ENCODE assay signal across 21 cellular contexts in the genomic region with DNA sequence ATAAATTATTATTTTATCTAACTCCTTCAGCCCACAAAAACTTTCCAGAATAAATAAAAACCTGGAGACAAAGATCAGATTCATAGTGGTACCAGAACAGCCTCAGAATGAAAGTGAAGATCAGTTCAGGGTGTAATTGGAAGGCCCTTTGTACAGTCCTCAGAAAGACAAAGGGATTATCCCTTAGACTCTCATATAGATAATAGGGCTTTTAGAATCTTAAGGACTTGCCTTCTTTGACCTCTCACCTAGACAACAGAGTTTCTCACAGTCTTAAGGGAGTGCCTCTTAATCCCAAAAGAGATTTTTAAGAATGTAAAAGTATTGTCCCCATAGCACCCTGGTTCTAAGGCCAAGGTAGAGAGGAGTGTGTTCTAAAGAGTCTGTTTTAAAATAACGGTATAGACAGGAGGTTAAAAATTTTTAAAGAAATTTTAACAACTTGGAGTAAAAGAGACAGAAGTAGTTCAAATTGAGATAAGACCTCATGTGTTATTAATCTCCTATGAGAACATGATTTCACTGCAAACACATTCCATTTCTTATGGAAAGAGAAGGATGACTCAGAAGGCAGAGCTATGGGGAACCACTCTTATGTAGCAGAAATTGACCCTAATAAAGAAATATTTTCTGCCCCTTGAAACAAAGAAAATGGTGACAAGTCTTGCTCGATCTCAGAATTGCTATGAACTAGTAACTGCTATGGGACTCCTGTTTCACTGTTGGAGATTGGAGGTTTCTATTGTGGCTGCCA. TPM values are rescaled to one million over a fixed set of nuclear protein-coding genes. Genes with fewer than 3 reads are reported as not detected.
"Had no signal": no experiment of that assay in that cellular context is flagged by ENCODE, and none has a peak within 500 bp of the region (broad histone marks: within the 10 kb centered on the region; RNA-seq: fewer than 3 reads in every experiment).

No MANE protein-coding gene starts in this region.

- H3K27me3 ChIP-seq: colonic mucosa, gastroesophageal sphincter, pancreas, stomach, testis, upper lobe of right lung had no signal

- H3K4me3 Mint-ChIP-seq: activated T-helper 17 cell treated with anti-CD3 and anti-CD28 coated beads, Interleukin-2, amount 50 U/mL, for 72 hours; neural crest cell had no signal

- H3K4me1 Mint-ChIP-seq: activated T-helper 17 cell treated with anti-CD3 and anti-CD28 coated beads, Interleukin-2, amount 50 U/mL, for 72 hours had no signal

- H3K27ac Mint-ChIP-seq: activated T-helper 17 cell treated with anti-CD3 and anti-CD28 coated beads, Interleukin-2, amount 50 U/mL, for 72 hours had no signal

- H3K27ac ChIP-seq: colonic mucosa, gastroesophageal sphincter, pancreas, stomach, testis, upper lobe of right lung had no signal

- H3K27me3 Mint-ChIP-seq: activated T-helper 17 cell treated with anti-CD3 and anti-CD28 coated beads, Interleukin-2, amount 50 U/mL, for 72 hours had no signal

- H3K4me3 ChIP-seq: colonic mucosa, gastroesophageal sphincter, pancreas, stomach, testis, upper lobe of right lung had no signal

- ATAC-seq: activated T-helper 17 cell treated with anti-CD3 and anti-CD28 coated beads, Interleukin-2, amount 50 U/mL, for 72 hours; esophagus mucosa; gastroesophageal sphincter; left lobe of liver; pancreas; sciatic nerve; upper lobe of right lung had no signal

- H3K9me3 ChIP-seq: colonic mucosa, gastroesophageal sphincter, pancreas, stomach, testis, upper lobe of right lung had no signal

- DNase-seq: activated CD4-positive, alpha-beta T cell treated with anti-CD3 and anti-CD28 coated beads, Interleukin-2, amount 50 U/mL, for 4 hours; activated CD4-positive, CD25-positive, alpha-beta regulatory T cell treated with anti-CD3 and anti-CD28 coated beads, Interleukin-2, amount 50 U/mL, for 72 hours; activated naive CD4-positive, alpha-beta T cell treated with Interleukin-2 at 50 U/mL for 16 hours; activated T-cell treated with anti-CD3 and anti-CD28 coated beads for 4 hours; aorta; caudate nucleus; colonic mucosa; islet precursor cell; pancreas; stimulated activated CD4-positive, alpha-beta T cell treated with anti-CD3 and anti-CD28 coated beads, Interleukin-1b, Interleukin-23, amount 100 ng/mL, for 48 hours; stomach; T1000; testis; upper lobe of right lung had no signal

- H3K36me3 ChIP-seq: colonic mucosa, gastroesophageal sphincter, pancreas, stomach, upper lobe of right lung had no signal

- H3K4me1 ChIP-seq: colonic mucosa, gastroesophageal sphincter, pancreas, stomach, testis, upper lobe of right lung had no signal

RNA-seq across cellular contexts. Expression of a gene that starts 24.2 kb away (rescaled TPM):
- total RNA-seq: lung microvascular endothelial cell had no signal
